In genomic region chr13:101384929-101385328, GRCh38 we compare ENCODE assay signal across 18 cellular contexts. TPM values are rescaled to one million over a fixed set of nuclear protein-coding genes. Genes with fewer than 3 reads are reported as not detected.
A peak's percentile ranks its signal among the peaks of the same experiment; 100 is the strongest.
DNase-seq lines count a peak whose midpoint lies in the region; ATAC-seq, FAIRE-seq and TF ChIP-seq lines count a peak whose summit lies in the region.
"Had no signal": no experiment of that assay in that cellular context is flagged by ENCODE, and none has a peak within 500 bp of the region (broad histone marks: within the 10 kb centered on the region; RNA-seq: fewer than 3 reads in every experiment).

No MANE protein-coding gene starts in this region.

- H3K9me3 ChIP-seq in neuronal stem cell (replicated peaks in 1 of 2; ENCODE audit: control insufficient read depth in 2 of 2, insufficient read depth in 1 of 2, low read depth in 1 of 2, low read length in 2 of 2), result no peaks in the 10 kb centered on the region
- H3K9me3 ChIP-seq in endodermal cell (ENCODE audit: control insufficient read depth, low read length), result no peaks in the 10 kb centered on the region
- H3K9me3 ChIP-seq: HAP-1 had no signal

- no CpG with 5 or more reads among the region's 3 CpGs for WGBS in neuronal stem cell (ENCODE audit: extremely low coverage in 2 of 2, insufficient read length in 2 of 2, insufficient replicate concordance in 1 of 2), 2 donors
- 81 to 94% methylated on average over 3 of the region's 3 CpGs for WGBS in endodermal cell (ENCODE audit: insufficient coverage in 1 of 2, insufficient read length in 1 of 2), 2 experiments

- no peak overlapping the region for H2BK12ac ChIP-seq in neuronal stem cell (ENCODE audit: low read length)

- no peak overlapping the region for H2BK15ac ChIP-seq in neuronal stem cell (ENCODE audit: low read length)

- DNase-seq in H54 (ENCODE audit: insufficient read length, low spot score) (no peak), NCI-H2171 (lab: John Stamatoyannopoulos, UW) (peak; percentile 52), WTC11 (ENCODE audit: low spot score) (no peak), neuronal stem cell (ENCODE audit: low spot score) (no peak), endodermal cell (no peak), NOMO-1 treated with dmso at 0.1 percent for 144 hours (lab: John Stamatoyannopoulos, UW; ENCODE audit: unreplicated experiment) (no peak)
- no peak for DNase-seq in stimulated activated CD4-positive, alpha-beta T cell treated with anti-CD3 and anti-CD28 coated beads, Interleukin-2, amount 100 ng/mL, for 48 hours
- DNase-seq: CD4-positive, CD25-positive, alpha-beta regulatory T cell; EL; KBM-7; MV-4-11; NCI-H1105 treated with DMSO at 0.1 percent for 48 hours; NCI-H1694; NCI-H2081; SIG-M5; T-cell had no signal

- POLR2A ChIA-PET in WTC11 (lab: Charles Lee), result no interaction called here

- ATAC-seq in WTC11, result peak; percentile 38; the same call in 1 of the 2 replicates
- ATAC-seq: SK-N-SH treated with all-trans-retinoic acid at 6 μM for 48 hours, T-cell had no signal

- H3K4me2 ChIP-seq in neuronal stem cell (ENCODE audit: insufficient read depth, low read length, poor library complexity, severe bottlenecking), result no peak overlapping the region

- H3K4me1 Mint-ChIP-seq in WTC11 (peaks cover 41% of the 10 kb centered on the region), endodermal cell (no peaks in the 10 kb centered on the region)
- H3K4me1 Mint-ChIP-seq: CD4-positive, CD25-positive, alpha-beta regulatory T cell; T-cell had no signal

- no peak overlapping the region for H2BK120ac ChIP-seq in neuronal stem cell (ENCODE audit: low read depth, low read length)

- no peak overlapping the region for H4K8ac ChIP-seq in neuronal stem cell (ENCODE audit: low read depth, low read length)

- no peak for TF ChIP-seq POLR2A in H54 (IDR thresholded peaks at IDR 0.05; ENCODE audit: low read depth, low read length)

- no peak overlapping the region for H3K4me3 ChIP-seq in neuronal stem cell (ENCODE audit: low read length in 2 of 2)
- H3K4me3 ChIP-seq in endodermal cell (ENCODE audit: low read length), result no peak overlapping the region
- H3K4me3 ChIP-seq: HAP-1 had no signal

- H3K27ac Mint-ChIP-seq in WTC11, result no peak overlapping the region
- no peak overlapping the region for H3K27ac Mint-ChIP-seq in endodermal cell
- H3K27ac Mint-ChIP-seq: CD4-positive, CD25-positive, alpha-beta regulatory T cell; T-cell had no signal

- no peak overlapping the region for H2BK5ac ChIP-seq in neuronal stem cell (ENCODE audit: low read length)

- H3K4me3 Mint-ChIP-seq in WTC11 (no peak overlapping the region), endodermal cell (no peak overlapping the region)
- H3K4me3 Mint-ChIP-seq: CD4-positive, CD25-positive, alpha-beta regulatory T cell; T-cell had no signal

- TF ChIP-seq CTCF in WTC11 (IDR thresholded peaks at IDR 0.05) (no peak), endodermal cell (conservative IDR thresholded peaks at IDR 0.05) (no peak)

- no peaks in the 10 kb centered on the region for H3K79me1 ChIP-seq in neuronal stem cell (ENCODE audit: low read depth, low read length)

- H2AFZ ChIP-seq in neuronal stem cell (ENCODE audit: low read length), result peak overlapping the region; percentile 74

- H3K27me3 ChIP-seq in neuronal stem cell (ENCODE audit: control insufficient read depth in 3 of 3, insufficient read depth in 3 of 3, low read depth in 1 of 3, low read length in 3 of 3), result no peaks in the 10 kb centered on the region
- no peaks in the 10 kb centered on the region for H3K27me3 ChIP-seq in endodermal cell (ENCODE audit: control insufficient read depth, insufficient read depth, low read length, poor library complexity, severe bottlenecking)

- H3K27ac ChIP-seq in neuronal stem cell (replicated peaks; ENCODE audit: low read length) (no peak overlapping the region), endodermal cell (ENCODE audit: low read depth, low read length) (no peak overlapping the region)

- no peaks in the 10 kb centered on the region for H3K36me3 ChIP-seq in neuronal stem cell (replicated peaks in 1 of 2; ENCODE audit: control insufficient read depth in 2 of 2, insufficient read depth in 2 of 2, low read length in 2 of 2)
- H3K36me3 ChIP-seq in endodermal cell (ENCODE audit: control insufficient read depth, insufficient read depth, low read length), result no peaks in the 10 kb centered on the region
- H3K36me3 ChIP-seq: HAP-1 had no signal

- CTCF ChIA-PET in WTC11 (lab: Charles Lee), result no interaction called here

- H3K4me1 ChIP-seq in neuronal stem cell (ENCODE audit: control insufficient read depth in 2 of 2, insufficient read depth in 1 of 2, low read depth in 1 of 2, low read length in 2 of 2) (peaks cover 0 to 2% of the 10 kb centered on the region in 2 donors), endodermal cell (ENCODE audit: control insufficient read depth, insufficient read depth, low read length) (no peaks in the 10 kb centered on the region)
- H3K4me1 ChIP-seq: HAP-1 had no signal

- H3K4ac ChIP-seq in neuronal stem cell (ENCODE audit: low read length), result no peak overlapping the region

- no peak overlapping the region for H3K23ac ChIP-seq in neuronal stem cell (ENCODE audit: low read depth, low read length, poor library complexity)

- no peak overlapping the region for H3K9ac ChIP-seq in neuronal stem cell (ENCODE audit: low read depth, low read length, poor library complexity)
- no peak overlapping the region for H3K9ac ChIP-seq in endodermal cell (ENCODE audit: extremely low read depth, low read length, poor library complexity, severe bottlenecking)

- H4K91ac ChIP-seq in neuronal stem cell (ENCODE audit: low read depth, low read length, poor library complexity), result no peak overlapping the region

- peak; percentile 83 for FAIRE-seq in H54 (lab: Jason Lieb, UNC)

- peaks cover 6% of the 10 kb centered on the region; the same call in 1 of the 2 replicates for H3K9me3 Mint-ChIP-seq in WTC11
- no peaks in the 10 kb centered on the region for H3K9me3 Mint-ChIP-seq in endodermal cell
- H3K9me3 Mint-ChIP-seq: T-cell had no signal

- no peaks in the 10 kb centered on the region for H3K36me3 Mint-ChIP-seq in WTC11
- no peaks in the 10 kb centered on the region for H3K36me3 Mint-ChIP-seq in endodermal cell (ENCODE audit: low read depth)
- H3K36me3 Mint-ChIP-seq: CD4-positive, CD25-positive, alpha-beta regulatory T cell; T-cell had no signal

- peaks cover 2% of the 10 kb centered on the region; the same call in 1 of the 2 replicates for H3K27me3 Mint-ChIP-seq in WTC11 (ENCODE audit: low read depth)
- no peaks in the 10 kb centered on the region for H3K27me3 Mint-ChIP-seq in endodermal cell (ENCODE audit: insufficient read depth)
- H3K27me3 Mint-ChIP-seq: CD4-positive, CD25-positive, alpha-beta regulatory T cell had no signal

- H3K18ac ChIP-seq in neuronal stem cell (ENCODE audit: low read length), result no peak overlapping the region

- H2AK5ac ChIP-seq in neuronal stem cell (ENCODE audit: low read depth, low read length), result no peak overlapping the region

- no peak overlapping the region for H3K14ac ChIP-seq in neuronal stem cell (ENCODE audit: low read length)

TF ChIP-seq in WTC11, 78 proteins besides CTCF, POLR2A, EP300 and RAD21 (continues in another document):
- no peak for TF ChIP-seq NFYB (CRISPR knock-in tag; conservative IDR thresholded peaks at IDR 0.05; ENCODE audit: low read depth)
- no peak for TF ChIP-seq MYBL2 (CRISPR knock-in tag; IDR thresholded peaks at IDR 0.05)
- TF ChIP-seq, protein P1, sequence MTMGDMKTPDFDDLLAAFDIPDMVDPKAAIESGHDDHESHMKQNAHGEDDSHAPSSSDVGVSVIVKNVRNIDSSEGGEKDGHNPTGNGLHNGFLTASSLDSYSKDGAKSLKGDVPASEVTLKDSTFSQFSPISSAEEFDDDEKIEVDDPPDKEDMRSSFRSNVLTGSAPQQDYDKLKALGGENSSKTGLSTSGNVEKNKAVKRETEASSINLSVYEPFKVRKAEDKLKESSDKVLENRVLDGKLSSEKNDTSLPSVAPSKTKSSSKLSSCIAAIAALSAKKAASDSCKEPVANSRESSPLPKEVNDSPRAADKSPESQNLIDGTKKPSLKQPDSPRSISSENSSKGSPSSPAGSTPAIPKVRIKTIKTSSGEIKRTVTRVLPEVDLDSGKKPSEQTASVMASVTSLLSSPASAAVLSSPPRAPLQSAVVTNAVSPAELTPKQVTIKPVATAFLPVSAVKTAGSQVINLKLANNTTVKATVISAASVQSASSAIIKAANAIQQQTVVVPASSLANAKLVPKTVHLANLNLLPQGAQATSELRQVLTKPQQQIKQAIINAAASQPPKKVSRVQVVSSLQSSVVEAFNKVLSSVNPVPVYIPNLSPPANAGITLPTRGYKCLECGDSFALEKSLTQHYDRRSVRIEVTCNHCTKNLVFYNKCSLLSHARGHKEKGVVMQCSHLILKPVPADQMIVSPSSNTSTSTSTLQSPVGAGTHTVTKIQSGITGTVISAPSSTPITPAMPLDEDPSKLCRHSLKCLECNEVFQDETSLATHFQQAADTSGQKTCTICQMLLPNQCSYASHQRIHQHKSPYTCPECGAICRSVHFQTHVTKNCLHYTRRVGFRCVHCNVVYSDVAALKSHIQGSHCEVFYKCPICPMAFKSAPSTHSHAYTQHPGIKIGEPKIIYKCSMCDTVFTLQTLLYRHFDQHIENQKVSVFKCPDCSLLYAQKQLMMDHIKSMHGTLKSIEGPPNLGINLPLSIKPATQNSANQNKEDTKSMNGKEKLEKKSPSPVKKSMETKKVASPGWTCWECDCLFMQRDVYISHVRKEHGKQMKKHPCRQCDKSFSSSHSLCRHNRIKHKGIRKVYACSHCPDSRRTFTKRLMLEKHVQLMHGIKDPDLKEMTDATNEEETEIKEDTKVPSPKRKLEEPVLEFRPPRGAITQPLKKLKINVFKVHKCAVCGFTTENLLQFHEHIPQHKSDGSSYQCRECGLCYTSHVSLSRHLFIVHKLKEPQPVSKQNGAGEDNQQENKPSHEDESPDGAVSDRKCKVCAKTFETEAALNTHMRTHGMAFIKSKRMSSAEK (CRISPR knock-in tag; IDR thresholded peaks at IDR 0.05; ENCODE audit: borderline replicate concordance), result no peak
- no peak for TF ChIP-seq CREB1 (CRISPR knock-in tag; IDR thresholded peaks at IDR 0.05)
- TF ChIP-seq KAT7 (CRISPR knock-in tag; IDR thresholded peaks at IDR 0.05; ENCODE audit: borderline replicate concordance), result no peak
- TF ChIP-seq CDX4 (CRISPR knock-in tag; IDR thresholded peaks at IDR 0.05; ENCODE audit: borderline replicate concordance), result no peak
- no peak for TF ChIP-seq SMAD4 (CRISPR knock-in tag; IDR thresholded peaks at IDR 0.05)
- TF ChIP-seq ZNF671 (CRISPR knock-in tag; IDR thresholded peaks at IDR 0.05), result no peak

RNA-seq across cellular contexts. Expression of gene NALCN, which starts 31.4 kb away (rescaled TPM):
- total RNA-seq in WTC11 (2021) (0.11 to 0.34 TPM (median 0.33 TPM) in 3 replicates), endodermal cell (under 1 TPM in 1 of 2 donors, not detected in 1; 0.11 TPM)
- polyA plus RNA-seq in neuronal stem cell (2013, experiment 1 of 2), result 0.32 TPM
- 0.32 TPM for polyA plus RNA-seq in neuronal stem cell (2013, experiment 2 of 2)
- 0.53 TPM for polyA plus RNA-seq in endodermal cell (2013, experiment 1 of 2)
- polyA plus RNA-seq in endodermal cell (2013, experiment 2 of 2), result 0.41 TPM
- total RNA-seq: CD4-positive, CD25-positive, alpha-beta regulatory T cell; T-cell had no signal
- polyA plus RNA-seq: CD4-positive, CD25-positive, alpha-beta regulatory T cell had no signal
